In genomic region chr20:2470051-2470431, GRCh38 we compare ENCODE assay signal across 7 cellular contexts. TPM values are rescaled to one million over a fixed set of nuclear protein-coding genes. Genes with fewer than 3 reads are reported as not detected.
A peak's percentile ranks its signal among the peaks of the same experiment; 100 is the strongest.
DNase-seq lines count a peak whose midpoint lies in the region; ATAC-seq and TF ChIP-seq lines count a peak whose summit lies in the region.

No MANE protein-coding gene starts in this region.

- TF ChIP-seq CTCF in GM12875 (IDR thresholded peaks at IDR 0.05; ENCODE audit: borderline replicate concordance, insufficient read depth, low read depth, low read length): no peak
- no peak for TF ChIP-seq CTCF in dorsolateral prefrontal cortex (IDR thresholded peaks at IDR 0.05 in 54 of 56, conservative IDR thresholded peaks at IDR 0.05 in 2 of 56; ENCODE audit: low read depth in 1 of 56, partially characterized antibody in 56 of 56)

- intact Hi-C loops in dorsolateral prefrontal cortex (cut with DNase I): loop anchor here (2.0 to 10.0 kb wide), 7 partner anchors 37 to 368 kb away; partner anchors contain the start of genes STK35 (in 2 of the 2), ZNF343 (in 2 of the 2) and NOP56 (in 1 of the 2)

- H3K27ac ChIP-seq in dorsolateral prefrontal cortex: peak overlapping the region; percentile 75 to 99 (median 93)

- DNase-seq in NCI-H2227 treated with DMSO at 0.1 percent for 48 hours (lab: John Stamatoyannopoulos, UW) (peak; percentile 70), dorsolateral prefrontal cortex (peak in 7 of 10 donors; percentile 17 to 49 (median 39)), medulla oblongata (ENCODE audit: extremely low spot score) (peak; percentile 43)
- peak; percentile 70 for DNase-seq in activated CD4-positive, alpha-beta T cell treated with anti-CD3 and anti-CD28 coated beads for 48 hours
- DNase-seq in stimulated activated CD8-positive, alpha-beta memory T cell treated with anti-CD3 and anti-CD28 coated beads, Interleukin-15, amount 100 ng/mL, for 1 hour (ENCODE audit: low read depth): peak; percentile 43

- H3K4me3 ChIP-seq in GM12875 (ENCODE audit: low read depth, low read length) (peak overlapping the region; percentile 72), dorsolateral prefrontal cortex (peak overlapping the region; percentile 53 to 97 (median 85))

- no peaks in the 10 kb centered on the region for H3K27me3 ChIP-seq in dorsolateral prefrontal cortex

- peak; percentile 26 for ATAC-seq in HG02840 (IDR thresholded peaks at IDR 0.05; ENCODE audit: low FRiP score, unreplicated experiment)

RNA-seq across cellular contexts. Expression of gene SNRPB, which starts 0.5 kb away (rescaled TPM):
- total RNA-seq in dorsolateral prefrontal cortex: 10 to 100 TPM; 24.3 to 63.9 (median 44.4) TPM

RNA-seq across cellular contexts. Expression of gene ZNF343, which starts 38.7 kb away (rescaled TPM):
- 10 to 100 TPM; 12.5 to 26.7 (median 19.8) TPM for total RNA-seq in dorsolateral prefrontal cortex

Comparison
In these comparisons a context has a peak if more than half of its experiments do, and no peak if none do; other contexts are left out.
1. Peak in every context shown above with its lines: DNase-seq, ATAC-seq, H3K4me3 ChIP-seq and H3K27ac ChIP-seq.